Comparison of ENCODE assay signal across 28 cellular contexts in genomic region chr1:180698580-180698979, GRCh38.
"Had no signal": no experiment of that assay in that cellular context is flagged by ENCODE, and none has a peak within 500 bp of the region (broad histone marks: within the 10 kb centered on the region; RNA-seq: fewer than 3 reads in every experiment).

No MANE protein-coding gene starts in this region.

- H3K27ac Mint-ChIP-seq: natural killer cell treated with Interleukin-12 subunit alpha and Interleukin-12 subunit beta and Interleukin-15 and Interleukin-18, amount 100 ng/mL, for 72 hours; nephron progenitor cell; stimulated activated effector memory CD8-positive, alpha-beta T cell treated with anti-CD3 and anti-CD28 coated beads, Interleukin-12 subunit alpha, Interleukin-12 subunit beta, amount 100 ng/mL, for 72 hours; stimulated activated naive B cell treated with anti-CD40 and anti-IgM and Interleukin-4, amounts not matched to agents 10 μg/mL and 1 μg/mL and 100 μg/mL, for 72 hours; stimulated activated naive CD8-positive, alpha-beta T cell treated with anti-CD3 and anti-CD28 coated beads, Interleukin-15, Interleukin-2, amounts not matched to agents 100 ng/mL and 50 ng/mL, for 24 hours had no signal

- ATAC-seq: natural killer cell treated with Interleukin-12 subunit alpha and Interleukin-12 subunit beta and Interleukin-15 and Interleukin-18, amount 100 ng/mL, for 72 hours; pancreas; right lobe of liver; stimulated activated effector memory CD8-positive, alpha-beta T cell treated with anti-CD3 and anti-CD28 coated beads, Interleukin-12 subunit alpha, Interleukin-12 subunit beta, amount 100 ng/mL, for 72 hours; stimulated activated naive B cell treated with anti-CD40 and anti-IgM and Interleukin-4, amounts not matched to agents 10 μg/mL and 1 μg/mL and 100 μg/mL, for 72 hours had no signal

- H3K4me1 ChIP-seq: pancreas, prostate gland, right atrium auricular region, right lobe of liver, sigmoid colon, stomach, thyroid gland, tibial nerve, upper lobe of left lung, vagina had no signal

- FAIRE-seq: pancreas, small intestine, urothelium cell line had no signal

- H3K9me3 ChIP-seq: pancreas, prostate gland, thyroid gland, vagina had no signal

- H3K4me1 Mint-ChIP-seq: nephron progenitor cell had no signal

- H3K27me3 Mint-ChIP-seq: natural killer cell treated with Interleukin-12 subunit alpha and Interleukin-12 subunit beta and Interleukin-15 and Interleukin-18, amount 100 ng/mL, for 72 hours; stimulated activated naive B cell treated with anti-CD40 and anti-IgM and Interleukin-4, amounts not matched to agents 10 μg/mL and 1 μg/mL and 100 μg/mL, for 72 hours; stimulated activated naive CD8-positive, alpha-beta T cell treated with anti-CD3 and anti-CD28 coated beads, Interleukin-15, Interleukin-2, amounts not matched to agents 100 ng/mL and 50 ng/mL, for 24 hours had no signal

- H3K27me3 ChIP-seq: neutrophil, pancreas, right atrium auricular region, right lobe of liver, sigmoid colon, stomach, thyroid gland, tibial nerve, upper lobe of left lung, vagina had no signal

- H3K4me3 ChIP-seq: pancreas, prostate gland, right atrium auricular region, right lobe of liver, sigmoid colon, stomach, thoracic aorta, thyroid gland, tibial nerve, upper lobe of left lung, vagina had no signal

- DNase-seq: nephron progenitor cell; nucleus accumbens; pancreas; retina; right lobe of liver; sigmoid colon; small intestine; stimulated activated CD4-positive, alpha-beta T cell treated with anti-CD3 and anti-CD28 coated beads, Interleukin-15, amount 100 ng/mL, for 24 hours; stimulated activated CD4-positive, alpha-beta T cell treated with anti-CD3 and anti-CD28 coated beads, Interleukin-2, amount 100 ng/mL, for 24 hours; stimulated activated CD4-positive, alpha-beta T cell treated with anti-CD3 and anti-CD28 coated beads, Interleukin-2, amount 100 ng/mL, for 48 hours; stimulated activated CD4-positive, alpha-beta T cell treated with anti-CD3 and anti-CD28 coated beads, Interleukin-4, amount 100 ng/mL, for 24 hours; stimulated activated naive B cell treated with anti-CD40 and anti-IgM and Interleukin-4, amounts not matched to agents 10 μg/mL and 1 μg/mL and 100 μg/mL, for 72 hours; stimulated activated naive CD4-positive, alpha-beta T cell treated with Interleukin-2 at 50 U/mL for 16 hours; stomach; thyroid gland; trophoblast cell; upper lobe of left lung had no signal

- H3K36me3 ChIP-seq: neutrophil, pancreas, prostate gland, right atrium auricular region, right lobe of liver, sigmoid colon, stomach, thoracic aorta, thyroid gland, upper lobe of left lung, vagina had no signal

- H3K36me3 Mint-ChIP-seq: stimulated activated effector memory CD8-positive, alpha-beta T cell treated with anti-CD3 and anti-CD28 coated beads, Interleukin-12 subunit alpha, Interleukin-12 subunit beta, amount 100 ng/mL, for 72 hours had no signal

- H3K4me3 Mint-ChIP-seq: natural killer cell treated with Interleukin-12 subunit alpha and Interleukin-12 subunit beta and Interleukin-15 and Interleukin-18, amount 100 ng/mL, for 72 hours; nephron progenitor cell; neural crest cell; stimulated activated effector memory CD8-positive, alpha-beta T cell treated with anti-CD3 and anti-CD28 coated beads, Interleukin-12 subunit alpha, Interleukin-12 subunit beta, amount 100 ng/mL, for 72 hours; stimulated activated naive B cell treated with anti-CD40 and anti-IgM and Interleukin-4, amounts not matched to agents 10 μg/mL and 1 μg/mL and 100 μg/mL, for 72 hours; stimulated activated naive CD8-positive, alpha-beta T cell treated with anti-CD3 and anti-CD28 coated beads, Interleukin-15, Interleukin-2, amounts not matched to agents 100 ng/mL and 50 ng/mL, for 24 hours had no signal

- H3K27ac ChIP-seq: neutrophil, pancreas, prostate gland, right atrium auricular region, right lobe of liver, sigmoid colon, stomach, thoracic aorta, thyroid gland, tibial nerve, upper lobe of left lung, vagina had no signal
